1 cellular context compared by ENCODE assay signal in genomic region chr16:424033-424622, GRCh38.
TF ChIP-seq lines count a peak whose summit lies in the region.

No MANE protein-coding gene starts in this region.

TF ChIP-seq in IMR-90, 13 proteins besides CTCF, POLR2A, EP300 and RAD21 (continued from another document):
- TF ChIP-seq ELK1 (IDR thresholded peaks at IDR 0.05; ENCODE audit: borderline replicate concordance, low read depth, low read length): no peak
- TF ChIP-seq BHLHE40 (IDR thresholded peaks at IDR 0.05; ENCODE audit: low read depth, low read length): peak; percentile 41; the same call in 1 of the 2 replicates
- no peak for TF ChIP-seq MXI1 (IDR thresholded peaks at IDR 0.05; ENCODE audit: borderline replicate concordance, low read depth, low read length)
- TF ChIP-seq RCOR1 (IDR thresholded peaks at IDR 0.05; ENCODE audit: insufficient replicate concordance, low read length): no peak
- TF ChIP-seq CEBPB (IDR thresholded peaks at IDR 0.05; ENCODE audit: low read depth, low read length): peak; percentile 72
- no peak for TF ChIP-seq CHD1 (IDR thresholded peaks at IDR 0.05; ENCODE audit: low read depth, low read length)
- TF ChIP-seq MAFK (IDR thresholded peaks at IDR 0.05; ENCODE audit: low read depth, low read length): no peak
- TF ChIP-seq USF2 (IDR thresholded peaks at IDR 0.05; ENCODE audit: low read depth, low read length): no peak; the same call in 1 of the 2 replicates
- TF ChIP-seq RFX5 (IDR thresholded peaks at IDR 0.05; ENCODE audit: low read depth, low read length): no peak
- no peak; the same call in 1 of the 2 replicates for TF ChIP-seq NFE2L2 (IDR thresholded peaks at IDR 0.05; ENCODE audit: low read depth, low read length)
TF ChIP-seq in IMR-90: peak in this region for 3.
